In the genomic region with DNA sequence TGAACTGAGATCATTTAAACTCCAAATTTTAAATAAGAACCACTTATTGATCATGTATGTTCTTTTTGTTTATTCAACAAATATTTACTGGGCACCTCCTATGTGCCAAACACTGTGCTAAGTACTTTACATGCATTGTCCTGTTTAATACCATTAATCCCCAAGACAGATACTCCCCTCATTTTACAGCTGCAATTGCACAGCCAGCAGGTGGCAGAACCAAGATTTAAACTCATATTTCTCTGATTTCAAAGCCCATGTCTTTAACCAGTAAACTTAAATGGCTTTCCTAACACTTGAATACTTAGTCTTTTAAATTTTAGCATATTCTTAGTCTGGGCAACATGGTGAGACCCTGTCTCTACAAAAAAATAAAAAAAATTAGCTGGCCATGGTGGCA, we compare ENCODE assay signal across 8 cellular contexts. TPM values are rescaled to one million over a fixed set of nuclear protein-coding genes. Genes with fewer than 3 reads are reported as not detected.
A peak's percentile ranks its signal among the peaks of the same experiment; 100 is the strongest.
DNase-seq lines count a peak whose midpoint lies in the region; ATAC-seq, FAIRE-seq and TF ChIP-seq lines count a peak whose summit lies in the region.

No MANE protein-coding gene starts in this region.

- no peaks in the 10 kb centered on the region for H4K20me1 ChIP-seq in endothelial cell of umbilical vein (replicated peaks; ENCODE audit: control insufficient read depth, extremely low read depth, insufficient read depth, low read length)

- no peak overlapping the region for H3K4me2 ChIP-seq in endothelial cell of umbilical vein (ENCODE audit: insufficient read depth, low read length)

- H3K4me1 ChIP-seq in endothelial cell of umbilical vein (ENCODE audit: control insufficient read depth, extremely low read depth, insufficient read depth, low read length) (no peaks in the 10 kb centered on the region), small intestine (ENCODE audit: control insufficient read depth in 2 of 2, insufficient read depth in 1 of 2, low read depth in 1 of 2, low read length in 1 of 2) (no peaks in the 10 kb centered on the region)

- POLR2A ChIA-PET in endothelial cell of umbilical vein (lab: Charles Lee): no interaction called here

- peak; percentile 6 for DNase-seq in stimulated activated CD4-positive, alpha-beta T cell treated with anti-CD3 and anti-CD28 coated beads, Interleukin-4, amount 100 ng/mL, for 1 hour
- no peak for DNase-seq in stimulated activated CD4-positive, alpha-beta T cell treated with anti-CD3 and anti-CD28 coated beads, Interleukin-15, amount 100 ng/mL, for 24 hours
- DNase-seq in RKO (ENCODE audit: low spot score) (peak; percentile 53), endothelial cell of umbilical vein (ENCODE audit: low read depth, low spot score) (peak; percentile 39), small intestine (peak; percentile 19), GM19239 (ENCODE audit: insufficient read length, low spot score) (no peak)

- FAIRE-seq in endothelial cell of umbilical vein (lab: Jason Lieb, UNC) (peak; percentile 33), small intestine (lab: Jason Lieb, UNC) (no peak), GM19239 (lab: Jason Lieb, UNC) (no peak)

- no peaks in the 10 kb centered on the region for H3K36me3 ChIP-seq in endothelial cell of umbilical vein (ENCODE audit: control insufficient read depth in 2 of 2, extremely low read depth in 1 of 2, insufficient read depth in 2 of 2, low read length in 2 of 2)
- peaks cover 2 to 3% of the 10 kb centered on the region in 2 donors for H3K36me3 ChIP-seq in small intestine (ENCODE audit: control insufficient read depth in 2 of 2, insufficient read depth in 2 of 2, low read length in 2 of 2)

- no peak for TF ChIP-seq POLR2A in endothelial cell of umbilical vein (IDR thresholded peaks at IDR 0.05; ENCODE audit: low read depth, low read length)

- dilution Hi-C loops in endothelial cell of umbilical vein (cut with MboI; ENCODE audit: extremely low pct_ligation_motif_present, low sequenced_read_pairs): no loop called here

- no peaks in the 10 kb centered on the region for H3K79me2 ChIP-seq in endothelial cell of umbilical vein (ENCODE audit: control insufficient read depth, insufficient read depth, low read length)

- no peaks in the 10 kb centered on the region for H3K9me1 ChIP-seq in endothelial cell of umbilical vein (replicated peaks; ENCODE audit: control insufficient read depth, extremely low read depth, insufficient read depth, low read length)

- H3K9me3 ChIP-seq in endothelial cell of umbilical vein (replicated peaks; ENCODE audit: control insufficient read depth, insufficient read depth, low read length) (no peaks in the 10 kb centered on the region), small intestine (ENCODE audit: control insufficient read depth, low read depth) (no peaks in the 10 kb centered on the region)

- CTCF ChIA-PET in endothelial cell of umbilical vein (lab: Charles Lee): interaction anchor here (0.6 to 3.7 kb wide), 16 partner anchors 8 to 462 kb away, joined by 3 to 13 read pairs (median 6); a partner anchor contains a TSS

- no peak overlapping the region for H2AFZ ChIP-seq in endothelial cell of umbilical vein (ENCODE audit: low read depth, low read length)

- no TSS peak for BruUV-seq in endothelial cell of umbilical vein (replicated peaks; lab: Mats Ljungman, UMichigan)

- intact Hi-C loops in endothelial cell of umbilical vein (cut with micrococcal nuclease): loop anchor here (1.0 to 2.0 kb wide), 4 partner anchors 222 to 375 kb away; no protein-coding TSS in a partner anchor

- no peak overlapping the region for H3K9ac ChIP-seq in endothelial cell of umbilical vein (replicated peaks; ENCODE audit: extremely low read depth, insufficient read depth, low read length)

- H3K27ac ChIP-seq in endothelial cell of umbilical vein (ENCODE audit: insufficient read depth, low read depth, low read length) (no peak overlapping the region), small intestine (ENCODE audit: low read depth in 1 of 2, low read length in 1 of 2) (no peak overlapping the region)

- H3K27me3 ChIP-seq in endothelial cell of umbilical vein (ENCODE audit: control insufficient read depth in 2 of 2, insufficient read depth in 2 of 2, low read length in 2 of 2) (no peaks in the 10 kb centered on the region), small intestine (ENCODE audit: control insufficient read depth in 2 of 2, insufficient read depth in 2 of 2, low read length in 2 of 2) (no peaks in the 10 kb centered on the region)

- peak; percentile 26 to 32 for TF ChIP-seq CTCF in endothelial cell of umbilical vein (IDR thresholded peaks at IDR 0.05; ENCODE audit: extremely low read depth in 1 of 2, insufficient read depth in 1 of 2, low read depth in 1 of 2, low read length in 2 of 2)

- no peak overlapping the region for H3K4me3 ChIP-seq in endothelial cell of umbilical vein (replicated peaks in 1 of 3; ENCODE audit: insufficient read depth in 1 of 3, low read depth in 1 of 3, low read length in 3 of 3)
- H3K4me3 ChIP-seq in small intestine (ENCODE audit: low read depth in 1 of 2, low read length in 2 of 2): no peak overlapping the region

- ATAC-seq in HG02938 (IDR thresholded peaks at IDR 0.05; ENCODE audit: unreplicated experiment): no peak
- no peak for ATAC-seq in HG03342 (IDR thresholded peaks at IDR 0.05; ENCODE audit: unreplicated experiment)

TF ChIP-seq in endothelial cell of umbilical vein, 7 proteins besides CTCF, POLR2A, EP300 and RAD21:
- TF ChIP-seq, protein P1, sequence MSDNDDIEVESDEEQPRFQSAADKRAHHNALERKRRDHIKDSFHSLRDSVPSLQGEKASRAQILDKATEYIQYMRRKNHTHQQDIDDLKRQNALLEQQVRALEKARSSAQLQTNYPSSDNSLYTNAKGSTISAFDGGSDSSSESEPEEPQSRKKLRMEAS (IDR thresholded peaks at IDR 0.05; ENCODE audit: insufficient read depth, insufficient read length): no peak
- TF ChIP-seq FOS (IDR thresholded peaks at IDR 0.05; ENCODE audit: borderline replicate concordance, insufficient read depth, low read length) (no peak), EZH2 (IDR thresholded peaks at IDR 0.05; ENCODE audit: borderline replicate concordance, low read depth, low read length, severe bottlenecking) (no peak), MYC (IDR thresholded peaks at IDR 0.05; ENCODE audit: low read depth, low read length) (no peak), GATA2 (IDR thresholded peaks at IDR 0.05; ENCODE audit: insufficient read depth, insufficient read length, low read depth, low read length) (no peak), POLR2AphosphoS5 (IDR thresholded peaks at IDR 0.05; ENCODE audit: insufficient read depth, low read depth, low read length) (no peak)

RNA-seq across cellular contexts. Expression of a gene that starts 43.4 kb away (rescaled TPM):
- 5.0 and 5.2 TPM in 2 replicates for total RNA-seq in endothelial cell of umbilical vein
- polyA plus RNA-seq in endothelial cell of umbilical vein (1.1 and 1.7 TPM in 2 replicates), small intestine (1 to 10 TPM in 1 of 3 donors, under 1 TPM in 2; 0.54 to 1.6 (median 0.67) TPM)
- polyA plus RNA-seq in endothelial cell of umbilical vein (2011; cell fraction: cytosol; rRNA removed): 1.6 and 1.7 TPM in 2 replicates
- polyA plus RNA-seq in endothelial cell of umbilical vein (2011; cell fraction: nucleus; rRNA removed): 4.6 and 5.9 TPM in 2 replicates
- polyA plus RNA-seq in endothelial cell of umbilical vein (2012): 1.1 and 1.7 TPM in 2 replicates
- 13.6 and 15.9 TPM in 2 replicates for polyA minus RNA-seq in endothelial cell of umbilical vein
- 15.8 TPM for polyA minus RNA-seq in endothelial cell of umbilical vein (2011; cell fraction: cytosol; rRNA and poly(A)+ RNA removed)
- polyA minus RNA-seq in endothelial cell of umbilical vein (2011; cell fraction: nucleus; rRNA and poly(A)+ RNA removed): 14.3 and 17.9 TPM in 2 replicates

Comparison
In these comparisons a context has a peak if more than half of its experiments do, and no peak if none do; other contexts are left out.
1. DNase-seq: peak in stimulated activated CD4-positive, alpha-beta T cell treated with anti-CD3 and anti-CD28 coated beads, Interleukin-4, amount 100 ng/mL, for 1 hour (single experiment), RKO (single experiment), endothelial cell of umbilical vein (single experiment) and small intestine (single experiment); none in stimulated activated CD4-positive, alpha-beta T cell treated with anti-CD3 and anti-CD28 coated beads, Interleukin-15, amount 100 ng/mL, for 24 hours (single experiment) and GM19239 (single experiment).